Comparison of ENCODE assay signal across 26 cellular contexts in the genomic region with DNA sequence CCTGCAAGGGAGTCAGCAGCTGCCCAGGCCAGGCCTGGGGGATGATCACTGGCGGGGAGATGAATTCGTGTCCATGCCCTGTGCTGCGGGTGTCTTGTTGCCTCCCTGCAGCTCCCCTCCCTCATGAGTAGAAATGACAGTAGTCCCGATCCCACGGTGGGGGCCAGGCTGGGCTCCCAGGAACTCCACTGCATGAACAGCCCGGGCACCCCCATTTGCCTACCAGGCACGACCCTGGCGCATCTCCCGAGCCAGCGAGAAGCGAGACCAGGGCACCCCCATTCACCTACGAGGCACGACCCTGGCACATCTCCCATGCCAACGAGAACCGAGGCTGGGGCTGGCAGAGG.
"Had no signal": no experiment of that assay in that cellular context is flagged by ENCODE, and none has a peak within 500 bp of the region (broad histone marks: within the 10 kb centered on the region; RNA-seq: fewer than 3 reads in every experiment).

No MANE protein-coding gene starts in this region.

- H3K36me3 ChIP-seq: breast epithelium, colonic mucosa, pancreas, prostate gland, suprapubic skin, tibial artery had no signal

- DNase-seq: activated CD4-positive, alpha-beta T cell treated with anti-CD3 and anti-CD28 coated beads for 4 hours; activated CD4-positive, alpha-beta T cell treated with anti-CD3 and anti-CD28 coated beads, Interleukin-2, amount 50 U/mL, for 4 hours; activated naive CD4-positive, alpha-beta T cell; activated T-cell treated with anti-CD3 and anti-CD28 coated beads for 4 hours; activated T-cell treated with anti-CD3 and anti-CD28 coated beads, Interleukin-2, amount 50 U/mL, for 72 hours; colonic mucosa; effector memory CD8-positive, alpha-beta T cell; head of caudate nucleus; hippocampal formation; nucleus accumbens; retina; stimulated activated CD4-positive, alpha-beta T cell treated with anti-CD3 and anti-CD28 coated beads, Interleukin-15, amount 100 ng/mL, for 24 hours; stimulated activated CD4-positive, alpha-beta T cell treated with anti-CD3 and anti-CD28 coated beads, Interleukin-2, amount 100 ng/mL, for 24 hours; stimulated activated naive CD4-positive, alpha-beta T cell; tibial artery had no signal

- ATAC-seq: activated naive CD4-positive, alpha-beta T cell treated with anti-CD3 and anti-CD28 coated beads, Interleukin-2, amount 50 U/mL, for 72 hours; activated T-cell treated with anti-CD3 and anti-CD28 coated beads, Interleukin-2, amount 50 U/mL, for 72 hours; effector memory CD8-positive, alpha-beta T cell; mucosa of descending colon had no signal

- H3K27me3 Mint-ChIP-seq: central memory CD8-positive, alpha-beta T cell; effector memory CD8-positive, alpha-beta T cell had no signal

- H3K27ac ChIP-seq: breast epithelium, colonic mucosa, pancreas, prostate gland, suprapubic skin, tibial artery, VCaP had no signal

- H3K27me3 ChIP-seq: breast epithelium, colonic mucosa, pancreas, suprapubic skin, tibial artery had no signal

- H3K27ac Mint-ChIP-seq: activated naive CD4-positive, alpha-beta T cell treated with anti-CD3 and anti-CD28 coated beads, Interleukin-2, amount 50 U/mL, for 72 hours; activated T-cell treated with anti-CD3 and anti-CD28 coated beads, Interleukin-2, amount 50 U/mL, for 72 hours; nephron had no signal

- H3K4me3 Mint-ChIP-seq: activated T-cell treated with anti-CD3 and anti-CD28 coated beads, Interleukin-2, amount 50 U/mL, for 72 hours; effector memory CD8-positive, alpha-beta T cell; nephron had no signal

- H3K36me3 Mint-ChIP-seq: activated naive CD4-positive, alpha-beta T cell treated with anti-CD3 and anti-CD28 coated beads, Interleukin-2, amount 50 U/mL, for 72 hours had no signal

- H3K4me3 ChIP-seq: breast epithelium, colonic mucosa, lung, mucosa of descending colon, pancreas, prostate gland, smooth muscle cell, suprapubic skin, tibial artery had no signal

- H3K9me3 ChIP-seq: breast epithelium, colonic mucosa, mucosa of descending colon, pancreas, prostate gland, suprapubic skin, tibial artery had no signal

- H3K9me3 Mint-ChIP-seq: activated naive CD4-positive, alpha-beta T cell treated with anti-CD3 and anti-CD28 coated beads, Interleukin-2, amount 50 U/mL, for 72 hours; activated T-cell treated with anti-CD3 and anti-CD28 coated beads, Interleukin-2, amount 50 U/mL, for 72 hours; central memory CD8-positive, alpha-beta T cell; effector memory CD8-positive, alpha-beta T cell; nephron had no signal

- H3K4me1 ChIP-seq: breast epithelium, colonic mucosa, prostate gland had no signal
